In the genomic region with DNA sequence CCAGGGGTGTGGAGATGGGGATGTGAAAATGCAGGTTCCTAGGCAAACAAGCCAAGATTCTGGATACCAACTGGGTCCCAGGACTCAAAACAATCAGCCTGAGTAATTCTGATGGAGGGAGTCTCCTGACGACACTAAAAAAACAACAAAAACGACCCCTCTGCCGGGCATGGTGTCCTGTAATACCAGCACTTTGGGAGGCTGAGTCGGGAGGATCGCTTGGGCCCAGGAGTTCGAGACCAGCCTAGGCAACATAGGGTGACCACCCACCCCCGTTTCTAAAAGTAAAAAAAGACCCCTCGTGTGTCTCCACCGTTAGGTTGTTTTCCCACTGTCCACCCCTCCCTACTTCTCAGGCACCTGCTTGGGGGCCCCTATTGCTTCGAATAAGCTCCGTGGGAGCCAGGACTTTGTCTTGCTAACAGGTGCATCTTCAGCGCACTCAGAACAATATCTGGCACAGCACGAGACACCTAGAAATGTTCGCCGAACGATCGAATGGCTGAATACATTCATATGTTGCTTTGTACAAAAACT, we compare ENCODE assay signal across 8 cellular contexts. TPM values are rescaled to one million over a fixed set of nuclear protein-coding genes. Genes with fewer than 3 reads are reported as not detected.
DNase-seq lines count a peak whose midpoint lies in the region; ATAC-seq and TF ChIP-seq lines count a peak whose summit lies in the region.

No MANE protein-coding gene starts in this region.

- peak overlapping the region; percentile 87 for H3K4me3 Mint-ChIP-seq in activated CD8-positive, alpha-beta memory T cell treated with anti-CD3 and anti-CD28 coated beads, Interleukin-2, amount 10 ng/mL, durations not matched to agents 7 days and 5 days

- no peaks in the 10 kb centered on the region for H3K9me3 Mint-ChIP-seq in activated CD8-positive, alpha-beta memory T cell treated with anti-CD3 and anti-CD28 coated beads, Interleukin-2, amount 10 ng/mL, durations not matched to agents 7 days and 5 days (ENCODE audit: low read depth)
- peaks cover 0 to 5% of the 10 kb centered on the region in 2 donors for H3K9me3 Mint-ChIP-seq in activated naive CD4-positive, alpha-beta T cell treated with anti-CD3 and anti-CD28 coated beads, Interleukin-2, amount 50 U/mL, for 72 hours

- no peaks in the 10 kb centered on the region for H3K36me3 ChIP-seq in thoracic aorta

- H3K27me3 Mint-ChIP-seq in activated CD8-positive, alpha-beta memory T cell treated with anti-CD3 and anti-CD28 coated beads, Interleukin-2, amount 10 ng/mL, durations not matched to agents 7 days and 5 days, result no peaks in the 10 kb centered on the region

- CTCF ChIA-PET in activated CD8-positive, alpha-beta memory T cell treated with anti-CD3 and anti-CD28 coated beads, Interleukin-2, amount 10 ng/mL, durations not matched to agents 7 days and 5 days (lab: Charles Lee), result interaction anchor here (0.6 to 1.6 kb wide), 5 partner anchors 38 to 447 kb away, joined by 3 to 6 read pairs (median 3); no protein-coding TSS in a partner anchor

- ATAC-seq in activated CD8-positive, alpha-beta memory T cell treated with anti-CD3 and anti-CD28 coated beads, Interleukin-2, amount 10 ng/mL, durations not matched to agents 7 days and 5 days, result no peak
- ATAC-seq in activated naive CD4-positive, alpha-beta T cell treated with anti-CD3 and anti-CD28 coated beads, Interleukin-2, amount 50 U/mL, for 72 hours, result no peak
- no peak for ATAC-seq in thoracic aorta (ENCODE audit: insufficient number of reproducible peaks, low FRiP score, low read depth)
- ATAC-seq in HG02763 (IDR thresholded peaks at IDR 0.05; ENCODE audit: unreplicated experiment), result no peak

- peak overlapping the region; percentile 83 for H3K4me3 ChIP-seq in thoracic aorta

- DNase-seq in activated CD8-positive, alpha-beta memory T cell treated with anti-CD3 and anti-CD28 coated beads, Interleukin-2, amount 10 ng/mL, durations not matched to agents 7 days and 5 days, result no peak
- DNase-seq in activated CD8-positive, alpha-beta memory T cell treated with anti-CD3 and anti-CD28 coated beads for 24 hours, result no peak
- DNase-seq in activated naive CD4-positive, alpha-beta T cell treated with anti-CD3 and anti-CD28 coated beads, Interleukin-2, amount 50 U/mL, for 72 hours (ENCODE audit: low spot score in 2 of 2), result no peak
- DNase-seq in thoracic aorta (ENCODE audit: low spot score), result no peak
- DNase-seq in GM20000 (ENCODE audit: low spot score), result no peak
- DNase-seq in ureter (ENCODE audit: low spot score), result no peak

- TF ChIP-seq CTCF in thoracic aorta (IDR thresholded peaks at IDR 0.05) (no peak), GM20000 (IDR thresholded peaks at IDR 0.05; ENCODE audit: extremely low read depth, missing control alignments) (no peak)

- peaks cover 11 to 37% of the 10 kb centered on the region in 2 donors for H3K4me1 ChIP-seq in thoracic aorta (ENCODE audit: control insufficient read depth in 1 of 2, low read depth in 2 of 2)

- H3K27ac ChIP-seq in layer of hippocampus (ENCODE audit: low read depth, low read length) (peak overlapping the region; percentile 95), thoracic aorta (peak overlapping the region; percentile 84 to 89)

- H3K4me1 Mint-ChIP-seq in activated CD8-positive, alpha-beta memory T cell treated with anti-CD3 and anti-CD28 coated beads, Interleukin-2, amount 10 ng/mL, durations not matched to agents 7 days and 5 days, result peaks cover 53% of the 10 kb centered on the region

- H3K36me3 Mint-ChIP-seq in activated CD8-positive, alpha-beta memory T cell treated with anti-CD3 and anti-CD28 coated beads, Interleukin-2, amount 10 ng/mL, durations not matched to agents 7 days and 5 days, result peaks cover 24% of the 10 kb centered on the region
- peaks cover 28 to 32% of the 10 kb centered on the region in 2 donors for H3K36me3 Mint-ChIP-seq in activated naive CD4-positive, alpha-beta T cell treated with anti-CD3 and anti-CD28 coated beads, Interleukin-2, amount 50 U/mL, for 72 hours

- no peaks in the 10 kb centered on the region for H3K27me3 ChIP-seq in layer of hippocampus (ENCODE audit: control insufficient read depth, insufficient read depth, low read length)
- no peaks in the 10 kb centered on the region for H3K27me3 ChIP-seq in thoracic aorta (replicated peaks; ENCODE audit: insufficient read depth)

- no peaks in the 10 kb centered on the region for H3K9me3 ChIP-seq in thoracic aorta

- H3K27ac Mint-ChIP-seq in activated CD8-positive, alpha-beta memory T cell treated with anti-CD3 and anti-CD28 coated beads, Interleukin-2, amount 10 ng/mL, durations not matched to agents 7 days and 5 days, result peak overlapping the region; percentile 91
- H3K27ac Mint-ChIP-seq in activated naive CD4-positive, alpha-beta T cell treated with anti-CD3 and anti-CD28 coated beads, Interleukin-2, amount 50 U/mL, for 72 hours, result peak overlapping the region; percentile 98 to 99

RNA-seq across cellular contexts. Expression of a gene that starts 0.7 kb away (rescaled TPM):
- total RNA-seq in activated CD8-positive, alpha-beta memory T cell treated with anti-CD3 and anti-CD28 coated beads, Interleukin-2, amount 10 ng/mL, durations not matched to agents 7 days and 5 days, result 10 to 100 TPM; 26.4 to 29.5 TPM
- 10 to 100 TPM; 15.6 to 21.7 TPM for total RNA-seq in activated naive CD4-positive, alpha-beta T cell treated with anti-CD3 and anti-CD28 coated beads, Interleukin-2, amount 50 U/mL, for 72 hours
- total RNA-seq in thoracic aorta (10 to 100 TPM; 19.2 to 37.6 TPM), ureter (32.4 TPM)
